In the genomic region with DNA sequence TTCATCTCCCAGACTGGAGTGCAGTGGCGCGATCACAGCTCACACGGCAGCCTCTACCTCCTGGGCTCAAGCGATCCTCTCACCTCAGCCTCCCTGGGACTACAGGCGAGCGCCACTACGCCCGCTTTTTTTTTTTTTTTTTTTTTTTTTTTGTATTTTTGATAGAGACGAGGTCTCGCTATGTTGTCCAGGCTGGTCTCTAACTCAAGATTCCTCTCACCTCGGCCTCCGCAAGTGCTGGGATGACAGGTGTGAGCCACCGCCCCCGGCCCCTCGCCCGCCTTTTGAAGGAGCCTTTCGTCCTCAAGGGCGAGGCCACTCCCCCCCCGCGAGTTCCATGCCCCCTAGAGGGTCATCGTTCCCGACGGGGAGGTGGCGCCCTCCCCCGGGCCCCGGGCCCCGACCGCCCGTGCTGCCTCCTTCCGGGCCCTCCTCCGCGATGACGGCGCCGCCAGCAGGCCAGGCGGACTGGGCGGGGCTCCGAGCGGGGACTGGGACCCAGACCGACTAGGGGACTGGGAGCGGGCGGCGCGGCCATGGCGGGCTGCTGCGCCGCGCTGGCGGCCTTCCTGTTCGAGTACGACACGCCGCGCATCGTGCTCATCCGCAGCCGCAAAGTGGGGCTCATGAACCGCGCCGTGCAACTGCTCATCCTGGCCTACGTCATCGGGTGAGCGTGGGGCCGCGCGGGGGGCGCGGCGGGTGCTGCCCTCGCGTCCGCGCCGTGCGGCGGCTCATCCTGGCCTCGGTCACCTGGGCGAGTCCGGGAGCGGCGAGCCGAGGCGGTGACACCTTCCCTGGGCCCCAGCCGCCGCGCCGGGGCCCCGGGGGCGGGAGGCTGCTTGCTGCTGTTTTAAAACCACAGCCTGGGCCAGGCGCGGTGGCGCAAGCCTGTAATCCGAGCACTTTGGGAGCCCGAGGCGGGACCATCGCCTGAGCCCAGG, we compare ENCODE assay signal across 8 cellular contexts. TPM values are rescaled to one million over a fixed set of nuclear protein-coding genes. Genes with fewer than 3 reads are reported as not detected.
A peak's percentile ranks its signal among the peaks of the same experiment; 100 is the strongest.
DNase-seq lines count a peak whose midpoint lies in the region; ATAC-seq lines count a peak whose summit lies in the region.

TSS of gene P2RX4 (plus strand) at position 501 of the 944 bp plus-strand sequence. CDS start at position 537, 36 bp downstream.

- CTCF ChIA-PET in activated CD4-positive, alpha-beta memory T cell treated with anti-CD3 and anti-CD28 coated beads, Interleukin-2, amount 10 ng/mL, durations not matched to agents 7 days and 5 days (lab: Charles Lee) = interaction anchor here (1.1 to 1.2 kb wide), 2 partner anchors 13 to 15 kb away, joined by 3 to 10 read pairs; no protein-coding TSS in a partner anchor

- peaks cover 9% of the 10 kb centered on the region for H3K27me3 ChIP-seq in ectodermal cell (ENCODE audit: control insufficient read depth, insufficient read depth, low read length, poor library complexity, severe bottlenecking)

- peak; percentile 15 to 84 (median 67) for DNase-seq in C1 segment of cervical spinal cord (lab: John Stamatoyannopoulos, UW)
- peak; percentile 90 for DNase-seq in NCI-H69 (lab: John Stamatoyannopoulos, UW)
- peak; percentile 92 for DNase-seq in activated CD4-positive, alpha-beta memory T cell treated with anti-CD3 and anti-CD28 coated beads, Interleukin-2, amount 10 ng/mL, durations not matched to agents 7 days and 5 days
- peak; percentile 71 to 91 for DNase-seq in lung microvascular endothelial cell (ENCODE audit: low read depth in 2 of 2)
- peak; percentile 68 for DNase-seq in stimulated activated CD8-positive, alpha-beta memory T cell treated with anti-CD3 and anti-CD28 coated beads, Interleukin-12 subunit alpha, Interleukin-12 subunit beta, amount 100 ng/mL, for 1 hour (ENCODE audit: low read depth)

- ATAC-seq in GM19324 (IDR thresholded peaks at IDR 0.05; ENCODE audit: low FRiP score, unreplicated experiment) (peak; percentile 89), HG03460 (IDR thresholded peaks at IDR 0.05; ENCODE audit: unreplicated experiment) (peak; percentile 89)

- peaks cover 7% of the 10 kb centered on the region for H3K4me1 ChIP-seq in ectodermal cell (ENCODE audit: control insufficient read depth, insufficient read depth, low read length)

- peak within 1 kb of the TSS; percentile 60 for H3K27ac ChIP-seq in ectodermal cell (ENCODE audit: insufficient read depth, low read depth, low read length, poor library complexity, severe bottlenecking)

- H3K36me3 Mint-ChIP-seq in activated CD4-positive, alpha-beta memory T cell treated with anti-CD3 and anti-CD28 coated beads, Interleukin-2, amount 10 ng/mL, durations not matched to agents 7 days and 5 days (ENCODE audit: low read depth) = peaks cover 35% of the 10 kb centered on the region

- 8 to 9% methylated on average over 95 to 96 of the region's 96 CpGs for WGBS in ectodermal cell, 2 experiments

- H3K4me3 ChIP-seq in ectodermal cell (ENCODE audit: insufficient read depth, low read depth, low read length) = peak within 1 kb of the TSS; percentile 82

- peak within 1 kb of the TSS; percentile 83 for H3K4me3 Mint-ChIP-seq in activated CD4-positive, alpha-beta memory T cell treated with anti-CD3 and anti-CD28 coated beads, Interleukin-2, amount 10 ng/mL, durations not matched to agents 7 days and 5 days

- peaks cover under 1% of the 10 kb centered on the region for H3K9me3 Mint-ChIP-seq in activated CD4-positive, alpha-beta memory T cell treated with anti-CD3 and anti-CD28 coated beads, Interleukin-2, amount 10 ng/mL, durations not matched to agents 7 days and 5 days

- POLR2A ChIA-PET in activated CD4-positive, alpha-beta memory T cell treated with anti-CD3 and anti-CD28 coated beads, Interleukin-2, amount 10 ng/mL, durations not matched to agents 7 days and 5 days (lab: Charles Lee) = interaction anchor here (0.9 to 8.6 kb wide), 14 partner anchors 12 to 173 kb away, joined by 3 to 177 read pairs (median 4); partner anchors contain the start of gene P2RX7

- H3K27ac Mint-ChIP-seq in activated CD4-positive, alpha-beta memory T cell treated with anti-CD3 and anti-CD28 coated beads, Interleukin-2, amount 10 ng/mL, durations not matched to agents 7 days and 5 days = peak within 1 kb of the TSS; percentile 88

- H3K4me1 Mint-ChIP-seq in activated CD4-positive, alpha-beta memory T cell treated with anti-CD3 and anti-CD28 coated beads, Interleukin-2, amount 10 ng/mL, durations not matched to agents 7 days and 5 days = peaks cover 52% of the 10 kb centered on the region

- H3K27me3 Mint-ChIP-seq in activated CD4-positive, alpha-beta memory T cell treated with anti-CD3 and anti-CD28 coated beads, Interleukin-2, amount 10 ng/mL, durations not matched to agents 7 days and 5 days = peaks cover under 1% of the 10 kb centered on the region

- H3K9me3 ChIP-seq in ectodermal cell (ENCODE audit: control insufficient read depth, low read length) = no peaks in the 10 kb centered on the region

- H3K36me3 ChIP-seq in ectodermal cell (ENCODE audit: control insufficient read depth, insufficient read depth, low read length) = no peaks in the 10 kb centered on the region

RNA-seq across cellular contexts. Expression of gene P2RX4, which starts in this region (rescaled TPM):
- total RNA-seq in activated CD4-positive, alpha-beta memory T cell treated with anti-CD3 and anti-CD28 coated beads, Interleukin-2, amount 10 ng/mL, durations not matched to agents 7 days and 5 days = 100 to 1,000 TPM; 117 to 125 TPM
- polyA plus RNA-seq in ectodermal cell (2013, experiment 1 of 4) = 12.7 TPM
- 18.8 TPM for polyA plus RNA-seq in ectodermal cell (2013, experiment 2 of 4)
- 14.8 TPM for polyA plus RNA-seq in ectodermal cell (2013, experiment 3 of 4)
- 16.0 TPM for polyA plus RNA-seq in ectodermal cell (2013, experiment 4 of 4)
- 78.9 and 127 TPM in 2 replicates for total RNA-seq in lung microvascular endothelial cell

Comparison
In these comparisons a context has a peak if more than half of its experiments do, and no peak if none do; other contexts are left out.
1. Peak in every context shown above with its lines: DNase-seq, ATAC-seq, H3K4me3 ChIP-seq and H3K27ac ChIP-seq.